9 cellular contexts compared by ENCODE assay signal in genomic region chr10:42933454-42934340, GRCh38.
DNase-seq lines count a peak whose midpoint lies in the region; ATAC-seq and TF ChIP-seq lines count a peak whose summit lies in the region.
"Had no signal": no experiment of that assay in that cellular context is flagged by ENCODE, and none has a peak within 500 bp of the region (broad histone marks: within the 10 kb centered on the region; RNA-seq: fewer than 3 reads in every experiment).

No MANE protein-coding gene starts in this region.

- H3K4me3 Mint-ChIP-seq in activated T-cell treated with anti-CD3 and anti-CD28 coated beads, Interleukin-2, amount 50 U/mL, for 72 hours, result peak overlapping the region; percentile 78 to 87
- peak overlapping the region; percentile 44 for H3K4me3 Mint-ChIP-seq in stimulated activated memory B cell treated with anti-CD40 and anti-IgM and Interleukin-4, amounts not matched to agents 10 μg/mL and 1 μg/mL and 100 μg/mL, for 72 hours

- H3K4me2 ChIP-seq in OCI-LY7 (ENCODE audit: low read length), result no peak overlapping the region

- peak in 2 of 3 experiments; percentile 58 to 71 for DNase-seq in NCI-H1417 (lab: John Stamatoyannopoulos, UW)
- DNase-seq in NCI-H1417 treated with DMSO at 0.1 percent for 48 hours (lab: John Stamatoyannopoulos, UW), result no peak
- DNase-seq in activated T-cell treated with anti-CD3 and anti-CD28 coated beads, Interleukin-2, amount 50 U/mL, for 72 hours, result peak; percentile 4 to 23
- DNase-seq in ACHN, result no peak
- DNase-seq in OCI-LY7 (ENCODE audit: low spot score), result no peak

- H3K36me3 ChIP-seq in iPS-15b (ENCODE audit: control insufficient read depth, insufficient read depth, low read length), result no peaks in the 10 kb centered on the region
- no peaks in the 10 kb centered on the region for H3K36me3 ChIP-seq in OCI-LY7 (ENCODE audit: insufficient read depth, low read length)

- peaks cover 45% of the 10 kb centered on the region for H3K27me3 ChIP-seq in iPS-15b (ENCODE audit: control insufficient read depth, insufficient read depth, low read length)

- H3K79me2 ChIP-seq in OCI-LY7 (ENCODE audit: insufficient read depth, low read depth, low read length), result no peaks in the 10 kb centered on the region

- BruUV-seq in OCI-LY7 (replicated peaks; lab: Mats Ljungman, UMichigan), result no TSS peak

- CTCF ChIA-PET in OCI-LY7 (lab: Charles Lee; ENCODE audit: unreplicated experiment), result no interaction called here

- no peaks in the 10 kb centered on the region for H4K20me1 ChIP-seq in OCI-LY7 (ENCODE audit: insufficient read depth, low read length)

- intact Hi-C loops in OCI-LY7 (cut with micrococcal nuclease; ENCODE audit: unreplicated experiment), result no loop called here

- TF ChIP-seq CTCF in OCI-LY7 (conservative IDR thresholded peaks at IDR 0.05; ENCODE audit: low read length), result no peak

- H3K27ac Mint-ChIP-seq in activated T-cell treated with anti-CD3 and anti-CD28 coated beads, Interleukin-2, amount 50 U/mL, for 72 hours, result no peak overlapping the region
- H3K27ac Mint-ChIP-seq in stimulated activated memory B cell treated with anti-CD40 and anti-IgM and Interleukin-4, amounts not matched to agents 10 μg/mL and 1 μg/mL and 100 μg/mL, for 72 hours, result no peak overlapping the region

- in situ Hi-C loops in ACHN (cut with HindIII; ENCODE audit: low pct_ligation_motif_present, low pct_unique_long_range_greater_than_20kb, low sequenced_read_pairs), result no loop called here

- H3K27ac ChIP-seq in OCI-LY7 (ENCODE audit: low read depth, low read length, poor library complexity, severe bottlenecking), result no peak overlapping the region
- H3K27ac ChIP-seq: epithelial cell of prostate had no signal

- ATAC-seq in activated T-cell treated with anti-CD3 and anti-CD28 coated beads, Interleukin-2, amount 50 U/mL, for 72 hours (replicated peaks in 1 of 2), result peak; percentile 70 to 73
- no peak for ATAC-seq in stimulated activated memory B cell treated with anti-CD40 and anti-IgM and Interleukin-4, amounts not matched to agents 10 μg/mL and 1 μg/mL and 100 μg/mL, for 72 hours
- no peak for ATAC-seq in HG03095 (IDR thresholded peaks at IDR 0.05; ENCODE audit: unreplicated experiment)

- H3K4me1 ChIP-seq in iPS-15b (ENCODE audit: control insufficient read depth, insufficient read depth, low read length) (no peaks in the 10 kb centered on the region), OCI-LY7 (ENCODE audit: insufficient read depth, low read length, poor library complexity, severe bottlenecking) (no peaks in the 10 kb centered on the region)

- peaks cover 15% of the 10 kb centered on the region for H3K4me1 Mint-ChIP-seq in activated T-cell treated with anti-CD3 and anti-CD28 coated beads, Interleukin-2, amount 50 U/mL, for 72 hours (ENCODE audit: low read depth)
- peaks cover 21% of the 10 kb centered on the region for H3K4me1 Mint-ChIP-seq in stimulated activated memory B cell treated with anti-CD40 and anti-IgM and Interleukin-4, amounts not matched to agents 10 μg/mL and 1 μg/mL and 100 μg/mL, for 72 hours

- H3K9me3 Mint-ChIP-seq in activated T-cell treated with anti-CD3 and anti-CD28 coated beads, Interleukin-2, amount 50 U/mL, for 72 hours, result no peaks in the 10 kb centered on the region
- no peaks in the 10 kb centered on the region for H3K9me3 Mint-ChIP-seq in stimulated activated memory B cell treated with anti-CD40 and anti-IgM and Interleukin-4, amounts not matched to agents 10 μg/mL and 1 μg/mL and 100 μg/mL, for 72 hours

- peaks cover 21% of the 10 kb centered on the region for H3K27me3 Mint-ChIP-seq in activated T-cell treated with anti-CD3 and anti-CD28 coated beads, Interleukin-2, amount 50 U/mL, for 72 hours (ENCODE audit: low read depth)
- peaks cover 76% of the 10 kb centered on the region for H3K27me3 Mint-ChIP-seq in stimulated activated memory B cell treated with anti-CD40 and anti-IgM and Interleukin-4, amounts not matched to agents 10 μg/mL and 1 μg/mL and 100 μg/mL, for 72 hours

- POLR2A ChIA-PET in OCI-LY7 (lab: Charles Lee), result interaction anchor here (0.6 kb wide), 1 partner anchor 380 kb away, joined by 5 read pairs; no protein-coding TSS in a partner anchor

- peak overlapping the region; percentile 24 for H3K9ac ChIP-seq in iPS-15b (ENCODE audit: low read depth, low read length)

- H3K36me3 Mint-ChIP-seq in activated T-cell treated with anti-CD3 and anti-CD28 coated beads, Interleukin-2, amount 50 U/mL, for 72 hours (ENCODE audit: insufficient read depth in 2 of 2), result no peaks in the 10 kb centered on the region
- H3K36me3 Mint-ChIP-seq in stimulated activated memory B cell treated with anti-CD40 and anti-IgM and Interleukin-4, amounts not matched to agents 10 μg/mL and 1 μg/mL and 100 μg/mL, for 72 hours, result no peaks in the 10 kb centered on the region

- H3K4me3 ChIP-seq in iPS-15b (ENCODE audit: low read depth, low read length), result peak overlapping the region; percentile 79
- no peak overlapping the region for H3K4me3 ChIP-seq in OCI-LY7 (ENCODE audit: low read depth, low read length, poor library complexity, severe bottlenecking)

- no peak overlapping the region for H2AFZ ChIP-seq in OCI-LY7 (ENCODE audit: low read length)

- no peaks in the 10 kb centered on the region for H3K9me2 ChIP-seq in OCI-LY7 (ENCODE audit: insufficient read depth, low read length)

- no peaks in the 10 kb centered on the region for H3K9me3 ChIP-seq in iPS-15b (ENCODE audit: control insufficient read depth, insufficient read depth, low read length)
- no peaks in the 10 kb centered on the region for H3K9me3 ChIP-seq in OCI-LY7 (ENCODE audit: low read length)

Comparison
In these comparisons a context has a peak if more than half of its experiments do, and no peak if none do; other contexts are left out.
1. DNase-seq: peak in NCI-H1417 (2 of 3) and activated T-cell treated with anti-CD3 and anti-CD28 coated beads, Interleukin-2, amount 50 U/mL, for 72 hours (2 of 2); none in NCI-H1417 treated with DMSO at 0.1 percent for 48 hours (single experiment), ACHN (single experiment) and OCI-LY7 (single experiment).
2. ATAC-seq: peak in activated T-cell treated with anti-CD3 and anti-CD28 coated beads, Interleukin-2, amount 50 U/mL, for 72 hours (2 of 2); none in stimulated activated memory B cell treated with anti-CD40 and anti-IgM and Interleukin-4, amounts not matched to agents 10 μg/mL and 1 μg/mL and 100 μg/mL, for 72 hours (single experiment) and HG03095 (single experiment).